8 cellular contexts compared by ENCODE assay signal in genomic region chr1:154326546-154327465, GRCh38. TPM values are rescaled to one million over a fixed set of nuclear protein-coding genes. Genes with fewer than 3 reads are reported as not detected.
DNase-seq lines count a peak whose midpoint lies in the region; ATAC-seq, FAIRE-seq and TF ChIP-seq lines count a peak whose summit lies in the region.

No MANE protein-coding gene starts in this region.

- BruUV-seq in K562 (replicated peaks; lab: Mats Ljungman, UMichigan), result no TSS peak

- H3K4me3 Mint-ChIP-seq in CD14-positive monocyte, result peak overlapping the region; percentile 88 to 93

- H3K79me2 ChIP-seq in K562 (ENCODE audit: control insufficient read depth, insufficient read depth, low read length), result peaks cover 33% of the 10 kb centered on the region

- WGBS in K562 (ENCODE audit: insufficient coverage, low coverage, missing lambda C conversion rate), result 47% methylated on average over 6 of the region's 6 CpGs

- H3K27ac ChIP-seq in K562 (ENCODE audit: extremely low read depth, low read depth, low read length), result peak overlapping the region; percentile 79
- peak overlapping the region; percentile 85 for H3K27ac ChIP-seq in layer of hippocampus (ENCODE audit: low read depth, low read length)
- H3K27ac ChIP-seq in tibial artery, result peak overlapping the region; percentile 96 to 99

- no peak for FAIRE-seq in K562 (lab: Jason Lieb, UNC)

- CTCF ChIA-PET in K562 (lab: Yijun Ruan, JAX; ENCODE audit: low intra/inter-chr PET ratio), result interaction anchor here (0.6 to 1.1 kb wide), 4 partner anchors 27 to 152 kb away, joined by 3 to 4 read pairs (median 4); partner anchors contain the start of gene IL6R

- TF ChIP-seq EP300 in K562 (IDR thresholded peaks at IDR 0.05; ENCODE audit: low read length), result no peak

- H3K4me3 ChIP-seq in K562 (peak overlapping the region; percentile 78), tibial artery (peak overlapping the region; percentile 72 to 90)

- intact Hi-C loops in CD14-positive monocyte (cut with micrococcal nuclease), result loop anchor here in 1 of 2 donors (5.0 kb wide), 1 partner anchor 80 kb away; the partner anchor contains the start of gene IL6R
- intact Hi-C loops in K562 (cut with micrococcal nuclease), result no loop called here
- intact Hi-C loops in tibial artery (cut with DNase I; ENCODE audit: low total_unique reads), result loop anchor here (5.0 to 10.0 kb wide), 2 partner anchors 80 to 228 kb away; partner anchors contain the start of genes IL6R and UBE2Q1

- DNase-seq in CD14-positive monocyte (ENCODE audit: low spot score) (no peak), LHCN-M2 (ENCODE audit: low read depth) (peak; percentile 46), K562 (ENCODE audit: extremely low read depth in 1 of 4, low spot score in 3 of 4) (peak in 3 of 4 experiments; percentile 57 to 77 (median 74)), tibial artery (peak; percentile 95 to 97), NCI-H187 treated with DMSO at 0.1 percent for 48 hours (lab: John Stamatoyannopoulos, UW) (no peak), occipital lobe (lab: John Stamatoyannopoulos, UW) (no peak), islet precursor cell (no peak)

- no peak for TF ChIP-seq CTCF in CD14-positive monocyte (IDR thresholded peaks at IDR 0.05)
- TF ChIP-seq CTCF in K562 (IDR thresholded peaks at IDR 0.05 in 2 of 3, conservative IDR thresholded peaks at IDR 0.05 in 1 of 3; ENCODE audit: insufficient read depth in 2 of 3, low read depth in 1 of 3, low read length in 3 of 3), result no peak
- TF ChIP-seq CTCF in tibial artery (IDR thresholded peaks at IDR 0.05), result no peak

- POLR2A ChIA-PET in K562 (lab: Yijun Ruan, JAX), result interaction anchor here (0.7 to 1.7 kb wide), 5 partner anchors 8 to 693 kb away, joined by 3 to 8 read pairs (median 5); partner anchors contain the start of gene CHTOP

- H4K20me1 ChIP-seq in K562 (replicated peaks; ENCODE audit: control insufficient read depth, insufficient read depth, low read length), result no peaks in the 10 kb centered on the region

- ATAC-seq in K562, result no peak

- H3K4me2 ChIP-seq in K562 (ENCODE audit: insufficient read depth, low read length), result peak overlapping the region; percentile 98

- H3K27ac Mint-ChIP-seq in CD14-positive monocyte, result peak overlapping the region in 6 of 7 donors; percentile 53 to 77 (median 66)

- H3K9ac ChIP-seq in K562 (ENCODE audit: insufficient read depth in 1 of 2, low read depth in 2 of 2, low read length in 2 of 2), result peak overlapping the region; percentile 84 to 88; a peak in 3 of 4 replicates

- peak overlapping the region; percentile 94 for H2AFZ ChIP-seq in K562 (ENCODE audit: low read depth, low read length)

- in situ Hi-C loops in K562 (cut with MboI), result no loop called here

- H3K4me1 Mint-ChIP-seq in CD14-positive monocyte, result peaks cover 53% of the 10 kb centered on the region

- H3K27me3 ChIP-seq in K562 (ENCODE audit: control insufficient read depth in 2 of 2, insufficient read depth in 2 of 2, low read length in 2 of 2) (no peaks in the 10 kb centered on the region), layer of hippocampus (ENCODE audit: control insufficient read depth, insufficient read depth, low read length) (no peaks in the 10 kb centered on the region), tibial artery (no peaks in the 10 kb centered on the region)

- no peak for TF ChIP-seq RAD21 in K562 (CRISPR knock-in tag; conservative IDR thresholded peaks at IDR 0.05 in 1 of 2, IDR thresholded peaks at IDR 0.05 in 1 of 2)

- H3K36me3 Mint-ChIP-seq in CD14-positive monocyte, result peaks cover 3 to 10% of the 10 kb centered on the region in 2 donors

- H3K9me3 Mint-ChIP-seq in CD14-positive monocyte, result peaks cover 0 to 10% (median 0%) of the 10 kb centered on the region in 7 donors

- H3K9me3 ChIP-seq in K562 (replicated peaks; ENCODE audit: control insufficient read depth, insufficient read depth, low read depth, low read length), result no peaks in the 10 kb centered on the region
- no peaks in the 10 kb centered on the region for H3K9me3 ChIP-seq in tibial artery

- H3K9me1 ChIP-seq in K562 (ENCODE audit: control insufficient read depth, insufficient read depth, low read length), result no peaks in the 10 kb centered on the region

- H3K27me3 Mint-ChIP-seq in CD14-positive monocyte (ENCODE audit: low read depth in 3 of 3), result peaks cover 51 to 70% (median 55%) of the 10 kb centered on the region in 3 donors

- TF ChIP-seq POLR2A in K562 (conservative IDR thresholded peaks at IDR 0.05), result no peak

- H3K4me1 ChIP-seq in K562 (replicated peaks in 1 of 2; ENCODE audit: control insufficient read depth in 2 of 2, insufficient read depth in 2 of 2, low read length in 2 of 2) (peaks cover 29 to 59% of the 10 kb centered on the region in 2 experiments; a peak in 4 of 5 replicates), tibial artery (peaks cover 6 to 45% (median 34%) of the 10 kb centered on the region in 4 donors)

- peaks cover 14% of the 10 kb centered on the region; the same call in 2 of the 3 replicates for H3K36me3 ChIP-seq in K562 (ENCODE audit: control insufficient read depth, insufficient read depth, low read length)
- H3K36me3 ChIP-seq in tibial artery, result peaks cover 15 to 17% (median 16%) of the 10 kb centered on the region in 3 donors

TF ChIP-seq in K562, 482 proteins besides CTCF, POLR2A, EP300 and RAD21 (continues in another document):
- 0 out of 2 replicates have a peak, but pooled peaks have one; percentile 7 for TF ChIP-seq MTA3 (IDR thresholded peaks at IDR 0.05; ENCODE audit: borderline replicate concordance)

RNA-seq across cellular contexts. Expression of gene ATP8B2, which starts 1.5 kb away (rescaled TPM):
- polyA plus RNA-seq in CD14-positive monocyte, result under 1 TPM; 0.46 to 0.98 TPM
- 59.2 and 64.9 TPM in 2 replicates for total RNA-seq in LHCN-M2 (2014; rRNA removed)
- 30.7 TPM for polyA plus RNA-seq in LHCN-M2 (2012)
- 111 and 197 TPM in 2 replicates for total RNA-seq in K562 (2011; cell fraction: chromatin; rRNA removed; ENCODE audit: low replicate concordance)
- total RNA-seq in K562 (2011; cell fraction: nucleolus; rRNA removed), result 114 and 120 TPM in 2 replicates
- total RNA-seq in K562 (2011; cell fraction: nucleoplasm; rRNA removed), result 96.1 and 116 TPM in 2 replicates
- 33.2 and 53.4 TPM in 2 replicates for total RNA-seq in K562 (2014; rRNA removed)
- 16.0 and 16.9 TPM in 2 replicates for total RNA-seq in K562 (2014; rRNA removed; fragmentation: Illumina TruSeq; extraction: Trizol)
- 12.3 and 12.4 TPM in 2 replicates for total RNA-seq in K562 (2015; rRNA removed; fragmentation: Illumina TruSeq; extraction: Trizol)
- total RNA-seq in K562 (2021), result 28.4 and 29.8 TPM in 2 replicates
- 21.5 and 33.4 TPM in 2 replicates for polyA plus RNA-seq in K562 (2011; rRNA removed)
- 40.1 and 47.5 TPM in 2 replicates for polyA plus RNA-seq in K562 (2011; cell fraction: cytosol; rRNA removed)
- polyA plus RNA-seq in K562 (2011; cell fraction: nucleus; rRNA removed), result 95.1 and 98.0 TPM in 2 replicates
- polyA plus RNA-seq in K562 (2012), result 12.2 and 12.6 TPM in 2 replicates
- polyA plus RNA-seq in K562 (2014; fragmentation: Illumina TruSeq; extraction: Trizol), result 18.4 and 22.1 TPM in 2 replicates
- polyA plus RNA-seq in K562 (2014; fragmentation: Nextera tagmentation; extraction: Ambion mirVana), result under 1 TPM; 0.27 to 0.58 TPM
- 23.8 and 29.4 TPM in 2 replicates for polyA plus RNA-seq in K562 (2014; rRNA removed)
- 24.4 and 25.3 TPM in 2 replicates for polyA minus RNA-seq in K562 (2011; rRNA and poly(A)+ RNA removed)
- polyA minus RNA-seq in K562 (2011; cell fraction: cytosol; rRNA and poly(A)+ RNA removed), result 14.8 and 19.1 TPM in 2 replicates
- polyA minus RNA-seq in K562 (2011; cell fraction: nucleus; rRNA and poly(A)+ RNA removed), result 25.3 and 46.8 TPM in 2 replicates
- total RNA-seq in occipital lobe, result 28.5 TPM

RNA-seq across cellular contexts. Expression of gene AQP10, which starts 5.9 kb away (rescaled TPM):
- polyA plus RNA-seq in CD14-positive monocyte, result under 1 TPM in 1 of 2 donors, not detected in 1; 0.09 TPM
- total RNA-seq in LHCN-M2 (2014; rRNA removed), result not detected in 2 replicates
- not detected for polyA plus RNA-seq in LHCN-M2 (2012)
- total RNA-seq in K562 (2011; cell fraction: chromatin; rRNA removed; ENCODE audit: low replicate concordance), result 12.4 and 39.7 TPM in 2 replicates
- total RNA-seq in K562 (2011; cell fraction: nucleolus; rRNA removed), result 21.6 and 25.0 TPM in 2 replicates
- total RNA-seq in K562 (2011; cell fraction: nucleoplasm; rRNA removed), result 21.3 and 24.8 TPM in 2 replicates
- total RNA-seq in K562 (2014; rRNA removed), result 1.9 and 2.1 TPM in 2 replicates
- 1.7 and 1.9 TPM in 2 replicates for total RNA-seq in K562 (2014; rRNA removed; fragmentation: Illumina TruSeq; extraction: Trizol)
- total RNA-seq in K562 (2015; rRNA removed; fragmentation: Illumina TruSeq; extraction: Trizol), result 1.3 and 1.5 TPM in 2 replicates
- 3.7 and 4.9 TPM in 2 replicates for total RNA-seq in K562 (2021)
- polyA plus RNA-seq in K562 (2011; rRNA removed), result 9.7 and 20.6 TPM in 2 replicates
- polyA plus RNA-seq in K562 (2011; cell fraction: cytosol; rRNA removed), result 16.4 and 28.3 TPM in 2 replicates
- 46.5 and 76.2 TPM in 2 replicates for polyA plus RNA-seq in K562 (2011; cell fraction: nucleus; rRNA removed)
- polyA plus RNA-seq in K562 (2012), result 6.3 and 8.5 TPM in 2 replicates
- 5.6 and 7.4 TPM in 2 replicates for polyA plus RNA-seq in K562 (2014; fragmentation: Illumina TruSeq; extraction: Trizol)
- under 1 TPM; 0.37 to 0.56 TPM for polyA plus RNA-seq in K562 (2014; fragmentation: Nextera tagmentation; extraction: Ambion mirVana)
- 4.5 and 5.0 TPM in 2 replicates for polyA plus RNA-seq in K562 (2014; rRNA removed)
- 4.2 and 5.3 TPM in 2 replicates for polyA minus RNA-seq in K562 (2011; rRNA and poly(A)+ RNA removed)
- polyA minus RNA-seq in K562 (2011; cell fraction: cytosol; rRNA and poly(A)+ RNA removed), result 2.0 and 5.8 TPM in 2 replicates
- polyA minus RNA-seq in K562 (2011; cell fraction: nucleus; rRNA and poly(A)+ RNA removed), result 6.1 and 21.7 TPM in 2 replicates
- not detected for total RNA-seq in occipital lobe

RNA-seq across cellular contexts. Expression of gene HAX1, which starts 54.4 kb away (rescaled TPM):
- polyA plus RNA-seq in CD14-positive monocyte, result 10 to 100 TPM; 91.7 to 94.9 TPM
- 111 and 116 TPM in 2 replicates for total RNA-seq in LHCN-M2 (2014; rRNA removed)
- polyA plus RNA-seq in LHCN-M2 (2012), result 133 TPM
- total RNA-seq in K562 (2011; cell fraction: chromatin; rRNA removed; ENCODE audit: low replicate concordance), result 73.9 and 115 TPM in 2 replicates
- total RNA-seq in K562 (2011; cell fraction: nucleolus; rRNA removed), result 87.5 and 93.4 TPM in 2 replicates
- total RNA-seq in K562 (2011; cell fraction: nucleoplasm; rRNA removed), result 74.8 and 85.6 TPM in 2 replicates
- total RNA-seq in K562 (2014; rRNA removed), result 182 and 218 TPM in 2 replicates
- 194 and 200 TPM in 2 replicates for total RNA-seq in K562 (2014; rRNA removed; fragmentation: Illumina TruSeq; extraction: Trizol)
- total RNA-seq in K562 (2015; rRNA removed; fragmentation: Illumina TruSeq; extraction: Trizol), result 167 and 172 TPM in 2 replicates
- 140 and 143 TPM in 2 replicates for total RNA-seq in K562 (2021)
- polyA plus RNA-seq in K562 (2011; rRNA removed), result 239 and 276 TPM in 2 replicates
- polyA plus RNA-seq in K562 (2011; cell fraction: cytosol; rRNA removed), result 257 and 270 TPM in 2 replicates
- polyA plus RNA-seq in K562 (2011; cell fraction: nucleus; rRNA removed), result 237 and 330 TPM in 2 replicates
- 159 and 456 TPM in 2 replicates for polyA plus RNA-seq in K562 (2012)
- polyA plus RNA-seq in K562 (2014; fragmentation: Illumina TruSeq; extraction: Trizol), result 200 and 240 TPM in 2 replicates
- 100 to 1,000 TPM; 447 to 492 TPM for polyA plus RNA-seq in K562 (2014; fragmentation: Nextera tagmentation; extraction: Ambion mirVana)
- polyA plus RNA-seq in K562 (2014; rRNA removed), result 234 and 245 TPM in 2 replicates
- polyA minus RNA-seq in K562 (2011; rRNA and poly(A)+ RNA removed), result 100 and 110 TPM in 2 replicates
- polyA minus RNA-seq in K562 (2011; cell fraction: cytosol; rRNA and poly(A)+ RNA removed), result 55.1 and 55.3 TPM in 2 replicates
- polyA minus RNA-seq in K562 (2011; cell fraction: nucleus; rRNA and poly(A)+ RNA removed), result 26.4 and 58.1 TPM in 2 replicates
- 57.7 TPM for total RNA-seq in occipital lobe

Comparison
In these comparisons a context has a peak if more than half of its experiments do, and no peak if none do; other contexts are left out.
1. DNase-seq: peak in LHCN-M2 (single experiment), K562 (3 of 4) and tibial artery (2 of 2); none in CD14-positive monocyte (single experiment), NCI-H187 treated with DMSO at 0.1 percent for 48 hours (single experiment), occipital lobe (single experiment) and islet precursor cell (single experiment).
2. Peak in every context shown above with its lines, with median percentiles within 50 percentile points of each other: H3K27ac ChIP-seq.